In the genomic region with DNA sequence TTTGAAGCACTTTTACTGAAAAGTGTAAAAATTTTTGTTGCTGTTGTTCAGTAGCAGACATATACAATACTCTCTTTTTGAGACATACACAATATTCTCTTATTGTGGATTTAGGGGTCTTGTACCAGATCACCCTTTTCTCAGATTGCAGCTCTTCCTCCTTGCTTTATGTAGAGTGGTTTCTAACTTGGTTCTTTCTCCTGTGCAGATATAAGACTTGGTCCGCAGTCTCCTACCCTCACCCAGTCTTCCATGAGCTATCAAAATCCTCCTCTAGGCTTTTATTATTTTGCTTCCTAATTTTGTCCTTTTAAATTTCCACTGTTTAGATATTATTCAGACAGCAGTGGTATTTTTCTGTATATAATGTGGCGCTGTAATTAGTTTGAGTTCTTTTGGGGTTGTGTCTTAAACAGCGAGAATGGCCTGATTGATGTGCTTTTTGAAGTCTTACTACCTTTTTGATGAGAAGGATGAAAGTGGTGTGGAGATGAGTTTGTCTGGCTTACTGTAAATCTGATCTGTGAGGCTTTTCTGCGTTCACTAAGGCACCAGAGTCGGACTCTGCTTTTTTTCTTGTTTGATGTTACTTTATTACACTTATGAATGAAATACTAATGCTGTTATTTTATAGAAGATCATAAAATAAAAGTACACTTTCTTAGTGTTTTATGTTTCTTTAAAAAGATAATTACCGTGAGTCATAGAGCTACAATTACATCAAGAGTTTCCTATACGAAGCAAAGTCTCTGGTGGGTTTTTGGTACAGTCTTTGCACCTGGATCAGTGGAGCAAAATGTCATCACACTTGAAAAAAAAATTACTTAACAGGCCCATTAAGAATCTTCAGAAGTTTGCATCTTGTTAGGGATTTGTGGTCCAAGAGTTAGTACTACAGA, we compare ENCODE assay signal across 18 cellular contexts. TPM values are rescaled to one million over a fixed set of nuclear protein-coding genes. Genes with fewer than 3 reads are reported as not detected.
DNase-seq lines count a peak whose midpoint lies in the region; ATAC-seq, FAIRE-seq and TF ChIP-seq lines count a peak whose summit lies in the region.
"Had no signal": no experiment of that assay in that cellular context is flagged by ENCODE, and none has a peak within 500 bp of the region (broad histone marks: within the 10 kb centered on the region; RNA-seq: fewer than 3 reads in every experiment).

No MANE protein-coding gene starts in this region.

- ATAC-seq in Right ventricle myocardium superior (ENCODE audit: poor library complexity) (no peak), upper lobe of right lung (no peak), GM21737 (IDR thresholded peaks at IDR 0.05; ENCODE audit: unreplicated experiment) (no peak)

- no peaks in the 10 kb centered on the region for H3K9me3 Mint-ChIP-seq in astrocyte (ENCODE audit: unreplicated experiment)
- H3K9me3 Mint-ChIP-seq in mesothelial cell of epicardium: no peaks in the 10 kb centered on the region
- H3K9me3 Mint-ChIP-seq: T-helper 1 cell treated with Interleukin-12 subunit alpha and Interleukin-12 subunit beta and Interleukin-4 antibody, amounts not matched to agents 30 μg/mL and 1 μg/mL, for 36 hours had no signal

- H3K4me2 ChIP-seq in astrocyte (ENCODE audit: low read length): no peak overlapping the region
- H3K4me2 ChIP-seq in SK-N-SH: no peak overlapping the region

- CTCF ChIA-PET in SK-N-SH (lab: Yijun Ruan, JAX): interaction anchor here (0.8 to 1.3 kb wide), 2 partner anchors 15 to 26 kb away, joined by 3 read pairs; no protein-coding TSS in a partner anchor

- peaks cover 1% of the 10 kb centered on the region for H3K36me3 Mint-ChIP-seq in astrocyte (ENCODE audit: low read depth, unreplicated experiment)
- H3K36me3 Mint-ChIP-seq in mesothelial cell of epicardium: peaks cover 18% of the 10 kb centered on the region

- H3K27ac Mint-ChIP-seq in astrocyte (ENCODE audit: unreplicated experiment) (peak overlapping the region; percentile 77), mesothelial cell of epicardium (peak overlapping the region; percentile 74)
- H3K27ac Mint-ChIP-seq: activated naive CD8-positive, alpha-beta T cell treated with anti-CD3 and anti-CD28 coated beads, Interleukin-2, amount 10 ng/mL, durations not matched to agents 7 days and 5 days; T-helper 1 cell treated with Interleukin-12 subunit alpha and Interleukin-12 subunit beta and Interleukin-4 antibody, amounts not matched to agents 30 μg/mL and 1 μg/mL, for 36 hours had no signal

- WGBS in SK-N-SH (ENCODE audit: low lambda C conversion rate): 86% methylated on average over 7 of the region's 7 CpGs

- H3K36me3 ChIP-seq in left ventricle myocardium inferior (no peaks in the 10 kb centered on the region), astrocyte (ENCODE audit: insufficient read depth, low read length) (peaks cover 11% of the 10 kb centered on the region), upper lobe of right lung (no peaks in the 10 kb centered on the region), SK-N-SH (replicated peaks in 1 of 2; ENCODE audit: control insufficient read depth in 1 of 2, insufficient read depth in 2 of 2, low read length in 1 of 2) (peaks cover 11 to 33% of the 10 kb centered on the region in 2 experiments)

- no peaks in the 10 kb centered on the region for H3K27me3 ChIP-seq in left ventricle myocardium inferior (ENCODE audit: low read depth)
- no peaks in the 10 kb centered on the region for H3K27me3 ChIP-seq in astrocyte (ENCODE audit: insufficient read depth, low read length)
- no peaks in the 10 kb centered on the region for H3K27me3 ChIP-seq in upper lobe of right lung
- no peaks in the 10 kb centered on the region for H3K27me3 ChIP-seq in SK-N-SH (ENCODE audit: insufficient read depth)

- H2AFZ ChIP-seq in astrocyte (ENCODE audit: low read depth, low read length) (no peak overlapping the region), SK-N-SH (ENCODE audit: low read depth) (no peak overlapping the region)

- peaks cover 5% of the 10 kb centered on the region for H3F3A ChIP-seq in SK-N-SH (replicated peaks; ENCODE audit: insufficient read depth)

- POLR2A ChIA-PET in SK-N-SH (lab: Yijun Ruan, JAX): no interaction called here

- no peak for TF ChIP-seq EP300 in SK-N-SH (IDR thresholded peaks at IDR 0.05; ENCODE audit: borderline replicate concordance in 1 of 2, low read depth in 1 of 2, low read length in 1 of 2)

- TF ChIP-seq CTCF in left ventricle myocardium inferior (IDR thresholded peaks at IDR 0.05; ENCODE audit: borderline replicate concordance) (no peak), astrocyte (IDR thresholded peaks at IDR 0.05; ENCODE audit: insufficient read depth, low read depth, low read length) (no peak), mesothelial cell of epicardium (IDR thresholded peaks at IDR 0.05; ENCODE audit: unreplicated experiment) (no peak), upper lobe of right lung (IDR thresholded peaks at IDR 0.05) (no peak), SK-N-SH (IDR thresholded peaks at IDR 0.05) (no peak)

- DNase-seq in left ventricle myocardium inferior (no peak), Right ventricle myocardium superior (no peak), astrocyte (ENCODE audit: low read depth) (no peak), mesothelial cell of epicardium (ENCODE audit: low spot score in 2 of 2, unreplicated experiment in 2 of 2) (no peak), upper lobe of right lung (no peak), SK-N-SH (no peak)
- no peak for DNase-seq in stimulated activated CD8-positive, alpha-beta memory T cell treated with anti-CD3 and anti-CD28 coated beads, Interleukin-4, amount 100 ng/mL, for 48 hours
- DNase-seq: activated CD4-positive, CD25-positive, alpha-beta regulatory T cell treated with anti-CD3 and anti-CD28 coated beads, Interleukin-2, amount 50 U/mL, for 72 hours; activated CD8-positive, alpha-beta memory T cell treated with anti-CD3 and anti-CD28 coated beads, Interleukin-2, amount 50 U/mL, for 48 hours; activated naive CD8-positive, alpha-beta T cell treated with anti-CD3 and anti-CD28 coated beads, Interleukin-2, amount 10 ng/mL, durations not matched to agents 7 days and 5 days; cerebellar nuclear complex; KG1; midbrain; NCI-H446 treated with DMSO at 0.1 percent for 48 hours; psoas muscle; stimulated activated CD4-positive, alpha-beta T cell treated with anti-CD3 and anti-CD28 coated beads, Interleukin-15, amount 100 ng/mL, for 24 hours had no signal

- H3K9me3 ChIP-seq in left ventricle myocardium inferior (replicated peaks) (no peaks in the 10 kb centered on the region), astrocyte (ENCODE audit: insufficient read depth, low read depth, low read length) (no peaks in the 10 kb centered on the region), upper lobe of right lung (no peaks in the 10 kb centered on the region), SK-N-SH (no peaks in the 10 kb centered on the region)
- H3K9me3 ChIP-seq: psoas muscle had no signal

- intact Hi-C loops in left ventricle myocardium inferior (cut with micrococcal nuclease): no loop called here
- intact Hi-C loops in Right ventricle myocardium superior (cut with DNase I): no loop called here
- intact Hi-C loops in upper lobe of right lung (cut with DNase I): no loop called here

- FAIRE-seq in astrocyte (lab: Jason Lieb, UNC): no peak

- peak overlapping the region; percentile 74 for H3K4me3 Mint-ChIP-seq in astrocyte (ENCODE audit: unreplicated experiment)
- H3K4me3 Mint-ChIP-seq in mesothelial cell of epicardium: no peak overlapping the region
- H3K4me3 Mint-ChIP-seq: activated naive CD8-positive, alpha-beta T cell treated with anti-CD3 and anti-CD28 coated beads, Interleukin-2, amount 10 ng/mL, durations not matched to agents 7 days and 5 days; T-helper 1 cell treated with Interleukin-12 subunit alpha and Interleukin-12 subunit beta and Interleukin-4 antibody, amounts not matched to agents 30 μg/mL and 1 μg/mL, for 36 hours had no signal

- H3K79me2 ChIP-seq in astrocyte (ENCODE audit: insufficient read depth, low read length): peaks cover 98% of the 10 kb centered on the region
- H3K79me2 ChIP-seq in SK-N-SH (ENCODE audit: insufficient read depth): peaks cover 100% of the 10 kb centered on the region

- no peaks in the 10 kb centered on the region for H3K9me2 ChIP-seq in SK-N-SH

- peaks cover 96% of the 10 kb centered on the region for H4K20me1 ChIP-seq in astrocyte (ENCODE audit: insufficient read depth, low read length)
- peaks cover 96% of the 10 kb centered on the region for H4K20me1 ChIP-seq in SK-N-SH (ENCODE audit: insufficient read depth)

- peaks cover 75% of the 10 kb centered on the region for H3K4me1 Mint-ChIP-seq in astrocyte (ENCODE audit: low read depth, unreplicated experiment)
- H3K4me1 Mint-ChIP-seq in mesothelial cell of epicardium: peaks cover 55% of the 10 kb centered on the region

- H3K4me1 ChIP-seq in left ventricle myocardium inferior (peaks cover 97% of the 10 kb centered on the region), astrocyte (ENCODE audit: insufficient read depth, low read length) (peaks cover 16% of the 10 kb centered on the region), upper lobe of right lung (peaks cover 76% of the 10 kb centered on the region), SK-N-SH (ENCODE audit: control insufficient read depth in 1 of 2, insufficient read depth in 2 of 2, low read depth in 1 of 2, low read length in 1 of 2) (peaks cover 18 to 27% of the 10 kb centered on the region in 2 experiments; a peak in 3 of 4 replicates)

- H3K9ac ChIP-seq in astrocyte (ENCODE audit: low read length): no peak overlapping the region
- H3K9ac ChIP-seq in SK-N-SH: no peak overlapping the region

- no peak for TF ChIP-seq RAD21 in SK-N-SH (IDR thresholded peaks at IDR 0.05; ENCODE audit: low read length)

- H3K27me3 Mint-ChIP-seq in astrocyte (ENCODE audit: low read depth, unreplicated experiment): no peaks in the 10 kb centered on the region
- no peaks in the 10 kb centered on the region for H3K27me3 Mint-ChIP-seq in mesothelial cell of epicardium (ENCODE audit: low read depth)
- H3K27me3 Mint-ChIP-seq: activated naive CD8-positive, alpha-beta T cell treated with anti-CD3 and anti-CD28 coated beads, Interleukin-2, amount 10 ng/mL, durations not matched to agents 7 days and 5 days had no signal

- no peak overlapping the region for H3K4me3 ChIP-seq in left ventricle myocardium inferior
- H3K4me3 ChIP-seq in astrocyte (ENCODE audit: insufficient read depth, low read depth, low read length): no peak overlapping the region
- H3K4me3 ChIP-seq in upper lobe of right lung: no peak overlapping the region
- no peak overlapping the region; a peak in 1 of 4 replicates for H3K4me3 ChIP-seq in SK-N-SH (ENCODE audit: low read depth in 2 of 2, low read length in 1 of 2)
- H3K4me3 ChIP-seq: psoas muscle had no signal

- peak overlapping the region; percentile 32 for H3K27ac ChIP-seq in left ventricle myocardium inferior (replicated peaks)
- H3K27ac ChIP-seq in astrocyte (ENCODE audit: low read depth, low read length): no peak overlapping the region
- H3K27ac ChIP-seq in upper lobe of right lung: peak overlapping the region; percentile 2
- H3K27ac ChIP-seq in SK-N-SH (ENCODE audit: low read depth in 2 of 2, low read length in 1 of 2): peak overlapping the region in 1 of 2 experiments; percentile 52; a peak in 1 of 4 replicates
- H3K27ac ChIP-seq: psoas muscle had no signal

RNA-seq across cellular contexts. Expression of a gene that starts 27.8 kb away (rescaled TPM):
- total RNA-seq in left ventricle myocardium inferior: 75.7 TPM
- 56.1 TPM for total RNA-seq in Right ventricle myocardium superior
- total RNA-seq in astrocyte: 327 and 332 TPM in 2 replicates
- 123 to 131 TPM (median 123 TPM) in 3 replicates for total RNA-seq in mesothelial cell of epicardium
- total RNA-seq in upper lobe of right lung: 160 TPM
- polyA plus RNA-seq in SK-N-SH (2012; rRNA removed): 10.4 TPM in 2 replicates
- polyA plus RNA-seq in SK-N-SH (2012; cell fraction: cytosol; rRNA removed): 14.7 and 17.1 TPM in 2 replicates
- 12.5 and 21.9 TPM in 2 replicates for polyA plus RNA-seq in SK-N-SH (2012; cell fraction: nucleus; rRNA removed)
